In the genomic region with DNA sequence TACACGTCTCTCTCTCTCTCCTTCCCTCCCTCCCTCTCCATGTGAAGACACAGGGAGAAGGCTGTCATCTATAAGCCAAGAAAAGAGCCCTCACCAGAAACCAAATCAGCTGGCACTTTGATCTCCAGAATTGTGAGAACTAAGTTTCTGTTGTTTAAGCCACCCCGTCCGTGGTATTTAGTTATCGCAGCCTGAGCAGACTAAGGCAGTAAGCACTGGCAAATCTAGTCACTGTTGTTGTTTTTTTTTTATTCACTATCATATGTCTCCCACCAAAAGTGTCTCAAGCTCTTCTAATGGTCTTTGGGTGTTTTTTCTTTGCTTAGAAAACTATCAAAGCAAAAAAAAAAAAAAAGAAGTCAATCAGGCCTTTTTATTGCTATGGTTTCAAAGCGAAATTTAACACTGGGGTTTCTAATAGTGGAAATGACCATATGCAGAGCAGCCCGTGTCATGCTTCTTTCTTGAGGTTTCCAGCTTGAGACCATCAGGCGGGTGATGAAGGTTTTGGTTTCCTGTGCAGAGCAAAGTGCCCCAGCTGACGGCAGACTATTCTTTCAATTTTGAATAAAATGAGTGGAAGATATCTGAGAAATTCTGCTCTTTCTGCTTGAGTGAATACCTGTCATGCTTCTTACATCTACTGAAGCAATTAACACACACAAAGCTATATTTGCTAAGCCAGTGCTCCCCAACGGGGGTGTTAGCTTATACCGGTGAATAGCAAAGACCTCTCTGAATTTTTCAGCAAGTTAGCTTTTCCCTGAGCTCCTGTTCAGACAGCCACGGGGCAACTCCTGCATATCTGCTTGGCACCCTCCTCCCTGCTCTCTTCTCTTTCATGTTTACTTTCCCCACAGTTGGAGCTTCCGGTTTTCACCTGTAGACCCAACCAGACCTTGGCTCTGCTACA, we compare ENCODE assay signal across 10 cellular contexts.
DNase-seq lines count a peak whose midpoint lies in the region; ATAC-seq, FAIRE-seq and TF ChIP-seq lines count a peak whose summit lies in the region.
"Had no signal": no experiment of that assay in that cellular context is flagged by ENCODE, and none has a peak within 500 bp of the region (broad histone marks: within the 10 kb centered on the region; RNA-seq: fewer than 3 reads in every experiment).

No MANE protein-coding gene starts in this region.

- H3K27me3 ChIP-seq in esophagus muscularis mucosa = no peaks in the 10 kb centered on the region
- no peaks in the 10 kb centered on the region for H3K27me3 ChIP-seq in BE2C

- no peak for TF ChIP-seq POLR2A in esophagus muscularis mucosa (IDR thresholded peaks at IDR 0.05; ENCODE audit: low read depth)

- H3K4me3 ChIP-seq in esophagus muscularis mucosa = no peak overlapping the region
- no peak overlapping the region for H3K4me3 ChIP-seq in BE2C (ENCODE audit: low read depth, low read length)

- H3K4me3 Mint-ChIP-seq in activated T-helper 2 cell treated with anti-CD3 and anti-CD28 coated beads, Interferon-gamma antibody, Interleukin-2, Interleukin-4, amounts not matched to agents 10 μg/mL and 5 μg/mL and 100 μg/mL, durations not matched to agents 14 hours and 24 hours and 36 hours (ENCODE audit: low read depth) = no peak overlapping the region
- H3K4me3 Mint-ChIP-seq: activated T-cell treated with anti-CD3 and anti-CD28 coated beads, Interleukin-2, amount 50 U/mL, for 24 hours had no signal

- intact Hi-C loops in esophagus muscularis mucosa (cut with DNase I) = no loop called here
- intact Hi-C loops in activated T-helper 2 cell treated with anti-CD3 and anti-CD28 coated beads, Interferon-gamma antibody, Interleukin-2, Interleukin-4, amounts not matched to agents 10 μg/mL and 5 μg/mL and 100 μg/mL, durations not matched to agents 14 hours and 24 hours and 36 hours (cut with micrococcal nuclease) = no loop called here

- H3K36me3 Mint-ChIP-seq in activated T-helper 2 cell treated with anti-CD3 and anti-CD28 coated beads, Interferon-gamma antibody, Interleukin-2, Interleukin-4, amounts not matched to agents 10 μg/mL and 5 μg/mL and 100 μg/mL, durations not matched to agents 14 hours and 24 hours and 36 hours (ENCODE audit: low read depth) = no peaks in the 10 kb centered on the region

- no peaks in the 10 kb centered on the region for H3K9me3 ChIP-seq in esophagus muscularis mucosa
- H3K9me3 ChIP-seq in BE2C = no peaks in the 10 kb centered on the region

- peaks cover 2% of the 10 kb centered on the region for H3K4me1 Mint-ChIP-seq in activated T-helper 2 cell treated with anti-CD3 and anti-CD28 coated beads, Interferon-gamma antibody, Interleukin-2, Interleukin-4, amounts not matched to agents 10 μg/mL and 5 μg/mL and 100 μg/mL, durations not matched to agents 14 hours and 24 hours and 36 hours (ENCODE audit: low read depth)

- no peak overlapping the region for H3K27ac Mint-ChIP-seq in activated T-helper 2 cell treated with anti-CD3 and anti-CD28 coated beads, Interferon-gamma antibody, Interleukin-2, Interleukin-4, amounts not matched to agents 10 μg/mL and 5 μg/mL and 100 μg/mL, durations not matched to agents 14 hours and 24 hours and 36 hours
- H3K27ac Mint-ChIP-seq: activated T-cell treated with anti-CD3 and anti-CD28 coated beads, Interleukin-2, amount 50 U/mL, for 24 hours had no signal

- ATAC-seq in GM21360 (IDR thresholded peaks at IDR 0.05; ENCODE audit: unreplicated experiment) = peak; percentile 94
- peak; percentile 96 for ATAC-seq in HG03159 (IDR thresholded peaks at IDR 0.05; ENCODE audit: unreplicated experiment)

- TF ChIP-seq CTCF in esophagus muscularis mucosa (IDR thresholded peaks at IDR 0.05) (no peak), BE2C (IDR thresholded peaks at IDR 0.05; ENCODE audit: low read depth, low read length) (no peak)

- H3K4me1 ChIP-seq in esophagus muscularis mucosa (no peaks in the 10 kb centered on the region), BE2C (no peaks in the 10 kb centered on the region)

- H3K36me3 ChIP-seq in esophagus muscularis mucosa = no peaks in the 10 kb centered on the region
- H3K36me3 ChIP-seq in BE2C = no peaks in the 10 kb centered on the region

- peak; percentile 29 for DNase-seq in GM18507 (ENCODE audit: extremely low spot score, insufficient read length, low read depth)
- peak; percentile 87 for DNase-seq in esophagus muscularis mucosa (ENCODE audit: extremely low spot score)
- DNase-seq in activated T-helper 2 cell treated with anti-CD3 and anti-CD28 coated beads, Interferon-gamma antibody, Interleukin-2, Interleukin-4, amounts not matched to agents 10 μg/mL and 5 μg/mL and 100 μg/mL, durations not matched to agents 14 hours and 24 hours and 36 hours (ENCODE audit: low spot score) = no peak
- no peak for DNase-seq in activated effector memory CD4-positive, alpha-beta T cell treated with anti-CD3 and anti-CD28 coated beads, Interleukin-2, amount 50 U/mL, for 16 hours
- DNase-seq in BE2C = no peak
- no peak for DNase-seq in substantia nigra (lab: John Stamatoyannopoulos, UW)
- DNase-seq: activated T-cell treated with anti-CD3 and anti-CD28 coated beads, Interleukin-2, amount 50 U/mL, for 24 hours had no signal

- TF ChIP-seq EP300 in esophagus muscularis mucosa (IDR thresholded peaks at IDR 0.05) = no peak

- H3K27ac ChIP-seq in esophagus muscularis mucosa (replicated peaks in 1 of 4) = no peak overlapping the region
- no peak overlapping the region for H3K27ac ChIP-seq in substantia nigra (ENCODE audit: low read depth, low read length, poor library complexity, severe bottlenecking)
- H3K27ac ChIP-seq: epithelial cell of prostate had no signal

- no peaks in the 10 kb centered on the region for H3K27me3 Mint-ChIP-seq in activated T-helper 2 cell treated with anti-CD3 and anti-CD28 coated beads, Interferon-gamma antibody, Interleukin-2, Interleukin-4, amounts not matched to agents 10 μg/mL and 5 μg/mL and 100 μg/mL, durations not matched to agents 14 hours and 24 hours and 36 hours (ENCODE audit: low read depth)

- no peaks in the 10 kb centered on the region for H3K9me3 Mint-ChIP-seq in activated T-helper 2 cell treated with anti-CD3 and anti-CD28 coated beads, Interferon-gamma antibody, Interleukin-2, Interleukin-4, amounts not matched to agents 10 μg/mL and 5 μg/mL and 100 μg/mL, durations not matched to agents 14 hours and 24 hours and 36 hours
- H3K9me3 Mint-ChIP-seq: activated T-cell treated with anti-CD3 and anti-CD28 coated beads, Interleukin-2, amount 50 U/mL, for 24 hours had no signal

- FAIRE-seq in GM18507 (lab: Jason Lieb, UNC) = peak; percentile 90

- WGBS in esophagus muscularis mucosa = 62% methylated on average over 12 of the region's 12 CpGs

Comparison
In these comparisons a context has a peak if more than half of its experiments do, and no peak if none do; other contexts are left out.
1. DNase-seq: peak in GM18507 (single experiment) and esophagus muscularis mucosa (single experiment); none in activated T-helper 2 cell treated with anti-CD3 and anti-CD28 coated beads, Interferon-gamma antibody, Interleukin-2, Interleukin-4, amounts not matched to agents 10 μg/mL and 5 μg/mL and 100 μg/mL, durations not matched to agents 14 hours and 24 hours and 36 hours (single experiment), activated effector memory CD4-positive, alpha-beta T cell treated with anti-CD3 and anti-CD28 coated beads, Interleukin-2, amount 50 U/mL, for 16 hours (single experiment), BE2C (single experiment) and substantia nigra (0 of 49).